Comparison of ENCODE assay signal across 16 cellular contexts in the genomic region with DNA sequence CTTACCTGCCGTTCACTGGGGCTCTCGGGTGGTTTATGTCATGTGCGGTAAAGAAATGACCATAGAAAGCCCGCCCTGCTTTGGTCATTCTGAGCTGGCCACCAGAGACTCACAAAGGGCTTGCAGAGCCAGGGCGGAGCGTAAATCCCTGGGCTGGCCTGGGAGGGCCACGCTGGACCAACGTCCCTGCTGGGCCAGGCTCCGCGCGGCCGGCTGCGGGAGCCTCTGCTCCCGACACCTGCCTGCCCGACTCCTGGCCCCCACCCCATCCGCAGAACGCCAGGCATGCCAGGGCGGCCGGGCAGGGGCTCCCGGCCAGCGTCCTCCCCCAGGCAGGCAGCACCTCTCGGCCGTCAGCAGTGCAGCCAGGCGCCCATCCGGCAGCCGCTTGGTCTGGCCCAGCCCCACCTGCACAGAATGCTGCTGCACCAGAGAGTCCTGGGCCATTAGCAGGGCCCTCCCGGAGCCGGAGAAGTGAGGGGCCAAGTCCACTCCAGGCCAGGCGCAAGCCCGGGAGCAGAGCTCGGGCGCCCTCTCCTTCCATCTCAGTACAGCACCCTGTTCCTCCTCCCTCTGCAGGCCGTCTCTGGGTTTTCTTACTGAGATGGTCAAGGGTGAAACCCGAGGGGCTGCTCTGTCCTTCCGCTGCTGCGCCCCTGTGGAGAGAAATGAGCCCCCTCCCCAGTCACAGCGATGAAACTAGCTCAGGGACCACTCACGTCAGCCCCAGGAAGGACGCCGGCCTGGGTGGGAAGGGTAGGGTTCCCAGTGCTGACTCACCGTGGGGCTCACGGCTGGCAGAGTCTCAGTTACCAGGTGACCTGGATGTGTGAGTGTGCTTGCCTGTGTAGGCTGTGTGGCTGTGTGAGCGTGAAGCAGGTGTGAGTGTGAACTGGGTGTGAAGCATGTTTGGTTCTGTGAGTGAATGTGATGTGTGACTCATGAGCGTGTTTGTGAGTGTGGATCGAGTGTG.
DNase-seq lines count a peak whose midpoint lies in the region; ATAC-seq and TF ChIP-seq lines count a peak whose summit lies in the region.
"Had no signal": no experiment of that assay in that cellular context is flagged by ENCODE, and none has a peak within 500 bp of the region (broad histone marks: within the 10 kb centered on the region; RNA-seq: fewer than 3 reads in every experiment).

No MANE protein-coding gene starts in this region.

- TF ChIP-seq POLR2A in GM18505 (IDR thresholded peaks at IDR 0.05; ENCODE audit: borderline replicate concordance, extremely low read depth, insufficient read depth, insufficient read length) = no peak

- H3K4me1 Mint-ChIP-seq in endodermal cell (no peaks in the 10 kb centered on the region), osteocyte (ENCODE audit: unreplicated experiment) (peaks cover 13% of the 10 kb centered on the region)

- ATAC-seq in HG03045 (IDR thresholded peaks at IDR 0.05; ENCODE audit: unreplicated experiment) (no peak), GM18505 (IDR thresholded peaks at IDR 0.05; ENCODE audit: unreplicated experiment) (no peak)
- ATAC-seq: activated T-helper 17 cell treated with anti-CD3 and anti-CD28 coated beads, Interleukin-2, amount 50 U/mL, for 72 hours had no signal

- H3K9ac ChIP-seq in endodermal cell (ENCODE audit: extremely low read depth, low read length, poor library complexity, severe bottlenecking) = no peak overlapping the region

- H3K36me3 Mint-ChIP-seq in endodermal cell (ENCODE audit: low read depth) (no peaks in the 10 kb centered on the region), osteocyte (ENCODE audit: unreplicated experiment) (no peaks in the 10 kb centered on the region)
- H3K36me3 Mint-ChIP-seq: CD4-positive, alpha-beta memory T cell had no signal

- H3K27ac Mint-ChIP-seq in endodermal cell (no peak overlapping the region), osteocyte (ENCODE audit: unreplicated experiment) (no peak overlapping the region)
- H3K27ac Mint-ChIP-seq: activated T-helper 17 cell treated with anti-CD3 and anti-CD28 coated beads, Interleukin-2, amount 50 U/mL, for 72 hours; HFFc6 had no signal

- no peak overlapping the region for H3K4me3 ChIP-seq in endodermal cell (ENCODE audit: low read length)
- H3K4me3 ChIP-seq: cardiac muscle cell, MG63 had no signal

- H3K9me3 Mint-ChIP-seq in endodermal cell (peaks cover 2% of the 10 kb centered on the region), osteocyte (ENCODE audit: unreplicated experiment) (no peaks in the 10 kb centered on the region)
- H3K9me3 Mint-ChIP-seq: activated T-helper 17 cell treated with anti-CD3 and anti-CD28 coated beads, Interleukin-2, amount 50 U/mL, for 72 hours; HFFc6 had no signal

- no peaks in the 10 kb centered on the region for H3K4me1 ChIP-seq in endodermal cell (ENCODE audit: control insufficient read depth, insufficient read depth, low read length)

- H3K4me3 Mint-ChIP-seq in endodermal cell = no peak overlapping the region
- H3K4me3 Mint-ChIP-seq in osteocyte (ENCODE audit: unreplicated experiment) = no peak overlapping the region
- H3K4me3 Mint-ChIP-seq: activated T-helper 17 cell treated with anti-CD3 and anti-CD28 coated beads, Interleukin-2, amount 50 U/mL, for 72 hours; HFFc6 had no signal

- H3K27me3 Mint-ChIP-seq in endodermal cell (ENCODE audit: insufficient read depth) (no peaks in the 10 kb centered on the region), osteocyte (ENCODE audit: unreplicated experiment) (peaks cover 3% of the 10 kb centered on the region)

- no peaks in the 10 kb centered on the region for H3K9me3 ChIP-seq in endodermal cell (ENCODE audit: control insufficient read depth, low read length)
- H3K9me3 ChIP-seq: MG63 had no signal

- peak; percentile 34 for TF ChIP-seq CTCF in endodermal cell (conservative IDR thresholded peaks at IDR 0.05)
- no peak for TF ChIP-seq CTCF in osteocyte (IDR thresholded peaks at IDR 0.05)

- 88 to 92% methylated on average over 25 to 45 of the region's 45 CpGs for WGBS in endodermal cell (ENCODE audit: insufficient coverage in 1 of 2, insufficient read length in 1 of 2), 2 experiments

- H3K27ac ChIP-seq in endodermal cell (ENCODE audit: low read depth, low read length) = no peak overlapping the region
- H3K27ac ChIP-seq: cardiac muscle cell had no signal

- H3K27me3 ChIP-seq in endodermal cell (ENCODE audit: control insufficient read depth, insufficient read depth, low read length, poor library complexity, severe bottlenecking) = no peaks in the 10 kb centered on the region
- H3K27me3 ChIP-seq: cardiac muscle cell, MG63 had no signal

- DNase-seq in DMS53 (lab: John Stamatoyannopoulos, UW) (peak; percentile 91), M059J (ENCODE audit: low read depth) (peak; percentile 47), endodermal cell (peak; percentile 79), osteocyte (ENCODE audit: extremely low spot score, unreplicated experiment) (peak; percentile 83), NAMALWA (ENCODE audit: low spot score) (no peak)
- no peak for DNase-seq in activated T-cell treated with anti-CD3 and anti-CD28 coated beads, Interleukin-2, amount 50 U/mL, for 48 hours
- DNase-seq: activated CD4-positive, CD25-positive, alpha-beta regulatory T cell; CD4-positive, alpha-beta memory T cell; HFFc6; MG63; NCI-H446 treated with DMSO at 0.1 percent for 48 hours; stimulated activated naive CD4-positive, alpha-beta T cell had no signal

- H3K36me3 ChIP-seq in endodermal cell (ENCODE audit: control insufficient read depth, insufficient read depth, low read length) = no peaks in the 10 kb centered on the region
- H3K36me3 ChIP-seq: cardiac muscle cell, MG63 had no signal

Comparison
In these comparisons a context has a peak if more than half of its experiments do, and no peak if none do; other contexts are left out.
1. DNase-seq: peak in DMS53 (single experiment), M059J (single experiment), endodermal cell (single experiment) and osteocyte (single experiment); none in activated T-cell treated with anti-CD3 and anti-CD28 coated beads, Interleukin-2, amount 50 U/mL, for 48 hours (0 of 2) and NAMALWA (single experiment).